Comparison of ENCODE assay signal across 21 cellular contexts in the genomic region with DNA sequence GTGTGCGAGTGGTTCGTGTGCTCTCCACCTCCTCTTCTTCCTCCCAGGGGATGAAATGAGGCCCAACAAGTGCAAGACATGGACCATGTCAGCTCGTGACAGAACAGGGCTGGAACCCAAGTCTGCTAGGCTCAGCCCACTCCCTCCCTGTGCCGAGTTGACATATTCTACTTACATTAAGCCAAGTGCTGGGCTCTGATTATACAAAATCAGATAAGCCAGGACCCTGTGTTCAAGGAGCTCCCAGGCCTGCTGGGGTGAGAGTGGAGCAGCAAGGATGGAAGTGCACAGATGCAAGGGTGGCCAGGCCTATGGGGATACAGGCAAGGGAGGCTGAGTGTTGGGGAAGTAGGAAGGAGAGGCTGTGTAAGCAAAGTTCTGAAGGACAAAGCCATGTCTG.
A peak's percentile ranks its signal among the peaks of the same experiment; 100 is the strongest.
DNase-seq lines count a peak whose midpoint lies in the region; ATAC-seq and TF ChIP-seq lines count a peak whose summit lies in the region.
"Had no signal": no experiment of that assay in that cellular context is flagged by ENCODE, and none has a peak within 500 bp of the region (broad histone marks: within the 10 kb centered on the region; RNA-seq: fewer than 3 reads in every experiment).

No MANE protein-coding gene starts in this region.

- CTCF ChIA-PET in Caco-2 (lab: Charles Lee) = interaction anchor here (1.0 kb wide), 1 partner anchor 46 kb away, joined by 6 read pairs; no protein-coding TSS in a partner anchor

- H3K27me3 Mint-ChIP-seq in Caco-2 (ENCODE audit: insufficient read depth, unreplicated experiment) (no peaks in the 10 kb centered on the region), nephron progenitor cell (ENCODE audit: low read depth, poor library complexity) (peaks cover 8% of the 10 kb centered on the region)

- H3K27ac Mint-ChIP-seq in Caco-2 (ENCODE audit: unreplicated experiment) (peak overlapping the region; percentile 41), nephron progenitor cell (peak overlapping the region; percentile 34)
- H3K27ac Mint-ChIP-seq: CD8-positive, alpha-beta T cell had no signal

- H3K36me3 ChIP-seq in Caco-2 (ENCODE audit: control insufficient read depth, insufficient read depth, low read length) (no peaks in the 10 kb centered on the region), hepatocyte (replicated peaks; ENCODE audit: insufficient read depth, low read depth) (no peaks in the 10 kb centered on the region), sigmoid colon (no peaks in the 10 kb centered on the region)

- no peaks in the 10 kb centered on the region for H3K9me2 ChIP-seq in hepatocyte (replicated peaks; ENCODE audit: insufficient read depth)

- intact Hi-C loops in Caco-2 (cut with micrococcal nuclease; ENCODE audit: unreplicated experiment) = no loop called here
- intact Hi-C loops in sigmoid colon (cut with DNase I) = no loop called here

- no peak for DNase-seq in Caco-2
- DNase-seq in hepatocyte (ENCODE audit: low spot score) = no peak
- no peak for DNase-seq in nephron progenitor cell
- peak; percentile 17 for DNase-seq in sigmoid colon
- DNase-seq in NCI-H748 (lab: John Stamatoyannopoulos, UW; ENCODE audit: unreplicated experiment) = no peak
- DNase-seq: 8988T; AML-193; C1 segment of cervical spinal cord; Calu3; CD8-positive, alpha-beta T cell; DMS153; GOT3; Kasumi-1; NCI-H1694; NCI-H2081; NCI-H2171; NCI-H524 treated with DMSO at 0.1 percent for 48 hours; OCI-M1 had no signal

- H4K20me1 ChIP-seq in hepatocyte (ENCODE audit: insufficient read depth, poor library complexity, severe bottlenecking) = no peaks in the 10 kb centered on the region

- peaks cover 24% of the 10 kb centered on the region for H3K36me3 Mint-ChIP-seq in Caco-2 (ENCODE audit: insufficient read depth, unreplicated experiment)
- no peaks in the 10 kb centered on the region for H3K36me3 Mint-ChIP-seq in nephron progenitor cell (ENCODE audit: low read depth)
- H3K36me3 Mint-ChIP-seq: CD8-positive, alpha-beta T cell had no signal

- H3K79me2 ChIP-seq in hepatocyte = no peaks in the 10 kb centered on the region

- no peak for TF ChIP-seq POLR2A in sigmoid colon (IDR thresholded peaks at IDR 0.05)

- POLR2A ChIA-PET in Caco-2 (lab: Charles Lee) = no interaction called here

- H3K9me3 Mint-ChIP-seq in Caco-2 (ENCODE audit: unreplicated experiment) = peaks cover 12% of the 10 kb centered on the region
- no peaks in the 10 kb centered on the region for H3K9me3 Mint-ChIP-seq in nephron progenitor cell
- H3K9me3 Mint-ChIP-seq: CD8-positive, alpha-beta T cell had no signal

- BruUV-seq in Caco-2 (replicated peaks; lab: Mats Ljungman, UMichigan) = no TSS peak

- peaks cover 47% of the 10 kb centered on the region for H3K4me1 ChIP-seq in Caco-2
- peaks cover 31% of the 10 kb centered on the region for H3K4me1 ChIP-seq in hepatocyte (ENCODE audit: insufficient read depth)
- no peaks in the 10 kb centered on the region for H3K4me1 ChIP-seq in sigmoid colon

- H3K27ac ChIP-seq in hepatocyte = peak overlapping the region; percentile 70
- H3K27ac ChIP-seq in sigmoid colon = no peak overlapping the region

- no peak overlapping the region for H2AFZ ChIP-seq in hepatocyte

- no peak overlapping the region for H3K4me3 ChIP-seq in Caco-2 (ENCODE audit: low read depth, low read length)
- no peak overlapping the region for H3K4me3 ChIP-seq in hepatocyte
- H3K4me3 ChIP-seq in sigmoid colon = no peak overlapping the region

- no peak overlapping the region for H3K4me3 Mint-ChIP-seq in Caco-2 (ENCODE audit: unreplicated experiment)
- H3K4me3 Mint-ChIP-seq in nephron progenitor cell = no peak overlapping the region
- H3K4me3 Mint-ChIP-seq: CD8-positive, alpha-beta T cell had no signal

- H3K27me3 ChIP-seq in Caco-2 (replicated peaks; ENCODE audit: control insufficient read depth, insufficient read depth, low read length) = no peaks in the 10 kb centered on the region
- H3K27me3 ChIP-seq in hepatocyte = no peaks in the 10 kb centered on the region
- no peaks in the 10 kb centered on the region for H3K27me3 ChIP-seq in sigmoid colon

- 48% methylated on average over 4 of the region's 4 CpGs for whole genome bisulfite sequencing in hepatocyte (ENCODE audit: low lambda C conversion rate, missing lambda C conversion rate)
- whole genome bisulfite sequencing in sigmoid colon, 2 donors = 68 to 71% methylated on average over 4 of the region's 4 CpGs

- H3K9me3 ChIP-seq in Caco-2 (no peaks in the 10 kb centered on the region), hepatocyte (ENCODE audit: low read depth) (no peaks in the 10 kb centered on the region), sigmoid colon (no peaks in the 10 kb centered on the region)

- no peak for TF ChIP-seq EP300 in sigmoid colon (IDR thresholded peaks at IDR 0.05)

- TF ChIP-seq CTCF in Caco-2 (IDR thresholded peaks at IDR 0.05; ENCODE audit: insufficient read depth in 1 of 2, low read depth in 1 of 2, low read length in 1 of 2, severe bottlenecking in 1 of 2, unreplicated experiment in 1 of 2) = no peak
- TF ChIP-seq CTCF in hepatocyte (IDR thresholded peaks at IDR 0.05; ENCODE audit: poor library complexity) = no peak
- no peak for TF ChIP-seq CTCF in nephron progenitor cell (IDR thresholded peaks at IDR 0.05)
- no peak for TF ChIP-seq CTCF in sigmoid colon (IDR thresholded peaks at IDR 0.05)

- no peak for ATAC-seq in HG03457 (IDR thresholded peaks at IDR 0.05; ENCODE audit: unreplicated experiment)
- ATAC-seq in HG02642 (IDR thresholded peaks at IDR 0.05; ENCODE audit: poor library complexity, unreplicated experiment) = no peak
- ATAC-seq: CD8-positive, alpha-beta T cell; HCT116 had no signal

- H3K4me1 Mint-ChIP-seq in Caco-2 (ENCODE audit: low read depth, unreplicated experiment) (peaks cover 49% of the 10 kb centered on the region), nephron progenitor cell (peaks cover 56% of the 10 kb centered on the region)

- peak overlapping the region; percentile 60 for H3K4me2 ChIP-seq in hepatocyte
